Comparison of ENCODE assay signal across 22 cellular contexts in genomic region chr3:151178208-151178845, GRCh38. TPM values are rescaled to one million over a fixed set of nuclear protein-coding genes. Genes with fewer than 3 reads are reported as not detected.
A peak's percentile ranks its signal among the peaks of the same experiment; 100 is the strongest.
DNase-seq lines count a peak whose midpoint lies in the region; ATAC-seq, FAIRE-seq and TF ChIP-seq lines count a peak whose summit lies in the region.
"Had no signal": no experiment of that assay in that cellular context is flagged by ENCODE, and none has a peak within 500 bp of the region (broad histone marks: within the 10 kb centered on the region; RNA-seq: fewer than 3 reads in every experiment).

No MANE protein-coding gene starts in this region.

- H3K27me3 ChIP-seq in Caco-2 (replicated peaks; ENCODE audit: control insufficient read depth, insufficient read depth, low read length) (no peaks in the 10 kb centered on the region), HepG2 (ENCODE audit: control insufficient read depth in 1 of 2, insufficient read depth in 2 of 2, low read length in 2 of 2) (no peaks in the 10 kb centered on the region), dorsolateral prefrontal cortex (no peaks in the 10 kb centered on the region)
- H3K27me3 ChIP-seq: BLaER1 had no signal

- no peak overlapping the region for H3K27ac Mint-ChIP-seq in Caco-2 (ENCODE audit: unreplicated experiment)
- H3K27ac Mint-ChIP-seq: CD8-positive, alpha-beta T cell; H9 had no signal

- peak; percentile 100 for ATAC-seq in HepG2
- ATAC-seq: CD8-positive, alpha-beta T cell; K562; SK-N-SH treated with all-trans-retinoic acid at 6 μM for 48 hours had no signal

- DNase-seq in Caco-2 (peak; percentile 41 to 43), HuH-7 (ENCODE audit: low spot score) (peak; percentile 33), SW480 (ENCODE audit: low spot score) (peak; percentile 71), HepG2 (ENCODE audit: low spot score) (peak; percentile 97), NCI-H1105 treated with DMSO at 0.1 percent for 48 hours (lab: John Stamatoyannopoulos, UW) (no peak), dorsolateral prefrontal cortex (no peak), cortex of kidney (lab: John Stamatoyannopoulos, UW) (no peak), NOMO-1 (lab: John Stamatoyannopoulos, UW; ENCODE audit: unreplicated experiment in 2 of 2) (no peak)
- DNase-seq: CD8-positive, alpha-beta T cell; DMS79; H9; NCI-H1930; NCI-H2171; NCI-H82; PC-9; SIG-M5 had no signal

- BruUV-seq in Caco-2 (replicated peaks; lab: Mats Ljungman, UMichigan), result no TSS peak
- BruUV-seq in HepG2 (replicated peaks; lab: Mats Ljungman, UMichigan), result no TSS peak

- in situ Hi-C loops in HepG2 (cut with HindIII; ENCODE audit: extremely low pct_ligation_motif_present, low pct_unique_long_range_greater_than_20kb), result no loop called here

- no peaks in the 10 kb centered on the region for H3K9me3 Mint-ChIP-seq in Caco-2 (ENCODE audit: unreplicated experiment)
- H3K9me3 Mint-ChIP-seq: CD8-positive, alpha-beta T cell; H9 had no signal

- peaks cover 11% of the 10 kb centered on the region for H3K4me1 ChIP-seq in Caco-2
- H3K4me1 ChIP-seq in HepG2 (ENCODE audit: insufficient read depth, low read length), result peaks cover 74% of the 10 kb centered on the region

- H3K27me3 Mint-ChIP-seq in Caco-2 (ENCODE audit: insufficient read depth, unreplicated experiment), result no peaks in the 10 kb centered on the region

- no peak for TF ChIP-seq CTCF in Caco-2 (IDR thresholded peaks at IDR 0.05; ENCODE audit: insufficient read depth in 1 of 2, low read depth in 1 of 2, low read length in 1 of 2, severe bottlenecking in 1 of 2, unreplicated experiment in 1 of 2)
- TF ChIP-seq CTCF in HepG2 (CRISPR knock-in tag; IDR thresholded peaks at IDR 0.05), result no peak
- TF ChIP-seq CTCF in dorsolateral prefrontal cortex (IDR thresholded peaks at IDR 0.05 in 54 of 56, conservative IDR thresholded peaks at IDR 0.05 in 2 of 56; ENCODE audit: low read depth in 1 of 56, partially characterized antibody in 56 of 56), result no peak

- peak overlapping the region; percentile 40; the same call in 1 of the 2 replicates for H3K9ac ChIP-seq in HepG2 (ENCODE audit: insufficient read depth, low read depth, low read length)
- H3K9ac ChIP-seq: BLaER1 had no signal

- H3K4me3 Mint-ChIP-seq in Caco-2 (ENCODE audit: unreplicated experiment), result no peak overlapping the region
- H3K4me3 Mint-ChIP-seq: CD8-positive, alpha-beta T cell; H9 had no signal

- no peaks in the 10 kb centered on the region for H3K9me3 ChIP-seq in Caco-2
- H3K9me3 ChIP-seq in HepG2 (ENCODE audit: low read length), result no peaks in the 10 kb centered on the region
- H3K9me3 ChIP-seq: BLaER1 had no signal

- WGBS in HepG2 (ENCODE audit: low lambda C conversion rate), result 5% methylated on average over 2 of the region's 2 CpGs

- peaks cover 3% of the 10 kb centered on the region for H3K36me3 Mint-ChIP-seq in Caco-2 (ENCODE audit: insufficient read depth, unreplicated experiment)
- H3K36me3 Mint-ChIP-seq: CD8-positive, alpha-beta T cell had no signal

- H3K4me3 ChIP-seq in Caco-2 (ENCODE audit: low read depth, low read length) (no peak overlapping the region), HepG2 (replicated peaks in 1 of 3; ENCODE audit: insufficient read depth in 1 of 3, low read depth in 2 of 3, low read length in 3 of 3) (peak overlapping the region in 1 of 3 experiments; percentile 23; a peak in 2 of 6 replicates), dorsolateral prefrontal cortex (no peak overlapping the region)
- H3K4me3 ChIP-seq: BLaER1, K562, PC-9 had no signal

- H3K4me2 ChIP-seq in HepG2 (ENCODE audit: low read depth, low read length), result peak overlapping the region; percentile 66
- H3K4me2 ChIP-seq: BLaER1, PC-9 had no signal

- H3K36me3 ChIP-seq in Caco-2 (ENCODE audit: control insufficient read depth, insufficient read depth, low read length) (no peaks in the 10 kb centered on the region), HepG2 (replicated peaks in 1 of 2; ENCODE audit: control insufficient read depth in 1 of 2, insufficient read depth in 2 of 2, low read length in 2 of 2) (no peaks in the 10 kb centered on the region)
- H3K36me3 ChIP-seq: BLaER1 had no signal

- no peaks in the 10 kb centered on the region for H3K79me2 ChIP-seq in HepG2 (ENCODE audit: insufficient read depth, low read length)

- no peak for TF ChIP-seq RAD21 in HepG2 (CRISPR knock-in tag; IDR thresholded peaks at IDR 0.05)

- peak; percentile 41 to 84; a peak in 3 of 4 replicates for TF ChIP-seq EP300 in HepG2 (IDR thresholded peaks at IDR 0.05; ENCODE audit: low read depth in 2 of 2, low read length in 2 of 2)
- TF ChIP-seq EP300 in HepG2 (CRISPR knock-in tag; IDR thresholded peaks at IDR 0.05; ENCODE audit: borderline replicate concordance), result peak; percentile 69; the same call in 1 of the 2 replicates

- intact Hi-C loops in Caco-2 (cut with micrococcal nuclease; ENCODE audit: unreplicated experiment) (no loop called here), HepG2 (cut with micrococcal nuclease; ENCODE audit: unreplicated experiment) (loop anchor here (1.0 kb wide), 1 partner anchor 20 kb away; no protein-coding TSS in a partner anchor), dorsolateral prefrontal cortex (cut with DNase I) (no loop called here)

- peak; percentile 86 for FAIRE-seq in HepG2 (lab: Jason Lieb, UNC)
- FAIRE-seq: A204.1, D721Med, K562 had no signal

- no peak overlapping the region for H2AFZ ChIP-seq in HepG2 (ENCODE audit: low read length)
- H2AFZ ChIP-seq: PC-9 had no signal

- H3K4me1 Mint-ChIP-seq in Caco-2 (ENCODE audit: low read depth, unreplicated experiment), result peaks cover 24% of the 10 kb centered on the region

- POLR2A ChIA-PET in Caco-2 (lab: Charles Lee), result interaction anchor here (0.6 to 0.8 kb wide), 2 partner anchors 18 to 29 kb away, joined by 3 to 5 read pairs; no protein-coding TSS in a partner anchor
- POLR2A ChIA-PET in HepG2 (lab: Yijun Ruan, JAX), result interaction anchor here (0.6 to 2.0 kb wide), 13 partner anchors 10 to 1838 kb away, joined by 3 to 54 read pairs (median 4); partner anchors contain the start of gene TSC22D2

- no peak for TF ChIP-seq POLR2A in HepG2 (IDR thresholded peaks at IDR 0.05; ENCODE audit: insufficient read depth in 1 of 2, low read depth in 2 of 2, low read length in 2 of 2)

- peak overlapping the region; percentile 73 for H3K27ac ChIP-seq in HepG2 (ENCODE audit: extremely low read length, insufficient read depth, low read length)
- no peak overlapping the region for H3K27ac ChIP-seq in dorsolateral prefrontal cortex
- H3K27ac ChIP-seq: BLaER1, PC-9, RWPE1 had no signal

- CTCF ChIA-PET in Caco-2 (lab: Charles Lee) (interaction anchor here (0.8 kb wide), 1 partner anchor 11 kb away, joined by 5 read pairs; no protein-coding TSS in a partner anchor), HepG2 (lab: Yijun Ruan, JAX; ENCODE audit: low intra/inter-chr PET ratio, low total read pairs) (no interaction called here)

- no peaks in the 10 kb centered on the region for H4K20me1 ChIP-seq in HepG2 (ENCODE audit: insufficient read depth, low read length)
- H4K20me1 ChIP-seq: BLaER1 had no signal

TF ChIP-seq in HepG2, 621 proteins besides CTCF, POLR2A, EP300 and RAD21 (continues in another document):
- TF ChIP-seq TBL1XR1 (IDR thresholded peaks at IDR 0.05; ENCODE audit: borderline replicate concordance, low read length, partially characterized antibody) (peak; percentile 32), ZNF468 (CRISPR knock-in tag; IDR thresholded peaks at IDR 0.05) (no peak), ZNF350 (CRISPR knock-in tag; IDR thresholded peaks at IDR 0.05; ENCODE audit: borderline replicate concordance, low read depth) (no peak), MTF1 (CRISPR knock-in tag; IDR thresholded peaks at IDR 0.05) (no peak), CC2D1A (CRISPR knock-in tag; IDR thresholded peaks at IDR 0.05) (no peak), NFIC (IDR thresholded peaks at IDR 0.05; ENCODE audit: low read length) (peak; percentile 74), MLLT10 (CRISPR knock-in tag; IDR thresholded peaks at IDR 0.05) (no peak), ZNF644 (CRISPR knock-in tag; IDR thresholded peaks at IDR 0.05; ENCODE audit: low read depth) (no peak), THYN1 (CRISPR knock-in tag; IDR thresholded peaks at IDR 0.05; ENCODE audit: borderline replicate concordance, low read depth) (no peak), ZNF362 (CRISPR knock-in tag; IDR thresholded peaks at IDR 0.05; ENCODE audit: borderline replicate concordance) (peak; percentile 78)

RNA-seq across cellular contexts. Expression of gene GPR171, which starts 24.7 kb away (rescaled TPM):
- total RNA-seq in Caco-2 (2022) (not detected in 2 replicates), HepG2 (2016; rRNA removed; fragmentation: Illumina TruSeq; extraction: Trizol) (not detected in 2 replicates), dorsolateral prefrontal cortex (1 to 10 TPM in 1 of 120 experiments, under 1 TPM in 11, not detected in 108; 0.30 to 1.6 (median 0.52) TPM)
- total RNA-seq in HepG2 (2016; cell fraction: cytosol; rRNA removed; fragmentation: Illumina TruSeq; extraction: Trizol; ENCODE audit: low read depth), result not detected in 2 replicates
- not detected in 2 replicates for total RNA-seq in HepG2 (2016; cell fraction: insoluble cytoplasmic fraction; rRNA removed; fragmentation: Illumina TruSeq; extraction: Trizol)
- total RNA-seq in HepG2 (2016; cell fraction: membrane; rRNA removed; fragmentation: Illumina TruSeq; extraction: Trizol), result not detected in 2 replicates
- total RNA-seq in HepG2 (2016; cell fraction: nucleus; rRNA removed; fragmentation: Illumina TruSeq; extraction: Trizol), result not detected in 2 replicates
- polyA plus RNA-seq in HepG2 (2011; rRNA removed), result not detected in 2 replicates
- not detected in 2 replicates for polyA plus RNA-seq in HepG2 (2011; cell fraction: cytosol; rRNA removed)
- not detected in 2 replicates for polyA plus RNA-seq in HepG2 (2011; cell fraction: nucleus; rRNA removed)
- not detected in 2 replicates for polyA plus RNA-seq in HepG2 (2012)
- polyA plus RNA-seq in HepG2 (2016; cell fraction: cytosol; fragmentation: Illumina TruSeq; extraction: Trizol; ENCODE audit: low read depth), result not detected in 2 replicates
- polyA plus RNA-seq in HepG2 (2016; cell fraction: insoluble cytoplasmic fraction; fragmentation: Illumina TruSeq; extraction: Trizol; ENCODE audit: low read depth), result not detected in 2 replicates
- polyA plus RNA-seq in HepG2 (2016; cell fraction: membrane; fragmentation: Illumina TruSeq; extraction: Trizol; ENCODE audit: low read depth), result not detected in 2 replicates
- polyA plus RNA-seq in HepG2 (2016; cell fraction: nucleus; fragmentation: Illumina TruSeq; extraction: Trizol; ENCODE audit: insufficient read depth, low read depth), result not detected in 2 replicates
- polyA minus RNA-seq in HepG2 (2011; rRNA and poly(A)+ RNA removed; ENCODE audit: low replicate concordance), result not detected in 2 replicates
- polyA minus RNA-seq in HepG2 (2011; cell fraction: cytosol; rRNA and poly(A)+ RNA removed), result not detected in 2 replicates
- not detected in 2 replicates for polyA minus RNA-seq in HepG2 (2011; cell fraction: nucleus; rRNA and poly(A)+ RNA removed)
- total RNA-seq: H9, K562, PC-9 had no signal
- polyA plus RNA-seq: K562 had no signal

Comparison
In these comparisons a context has a peak if more than half of its experiments do, and no peak if none do; other contexts are left out.
1. DNase-seq: peak in Caco-2 (2 of 2), HuH-7 (single experiment), SW480 (single experiment) and HepG2 (single experiment); none in NCI-H1105 treated with DMSO at 0.1 percent for 48 hours (single experiment), dorsolateral prefrontal cortex (0 of 10), cortex of kidney (single experiment) and NOMO-1 (0 of 2).